12 cellular contexts compared by ENCODE assay signal in genomic region chr2:104702451-104702850, GRCh38.
A peak's percentile ranks its signal among the peaks of the same experiment; 100 is the strongest.
DNase-seq lines count a peak whose midpoint lies in the region; ATAC-seq lines count a peak whose summit lies in the region.
"Had no signal": no experiment of that assay in that cellular context is flagged by ENCODE, and none has a peak within 500 bp of the region (broad histone marks: within the 10 kb centered on the region; RNA-seq: fewer than 3 reads in every experiment).

No MANE protein-coding gene starts in this region.

- ATAC-seq in HG03097 (IDR thresholded peaks at IDR 0.05; ENCODE audit: low FRiP score, unreplicated experiment) (no peak), GM18909 (IDR thresholded peaks at IDR 0.05; ENCODE audit: poor library complexity, unreplicated experiment) (no peak)
- ATAC-seq: right lobe of liver had no signal

- DNase-seq in NCI-H1105 treated with DMSO at 0.1 percent for 48 hours (lab: John Stamatoyannopoulos, UW) (peak; percentile 95), NCI-H748 (lab: John Stamatoyannopoulos, UW; ENCODE audit: unreplicated experiment) (peak; percentile 95), globus pallidus (ENCODE audit: low spot score) (peak; percentile 19), putamen (ENCODE audit: low spot score) (peak; percentile 47), cerebellar nuclear complex (lab: John Stamatoyannopoulos, UW) (no peak)
- DNase-seq: foreskin fibroblast; PC-9; right lobe of liver; stimulated activated CD4-positive, alpha-beta T cell treated with anti-CD3 and anti-CD28 coated beads, Interleukin-4, amount 100 ng/mL, for 1 hour; stimulated activated CD8-positive, alpha-beta memory T cell treated with anti-CD3 and anti-CD28 coated beads, Interleukin-4, amount 100 ng/mL, for 48 hours had no signal

Comparison
In these comparisons a context has a peak if more than half of its experiments do, and no peak if none do; other contexts are left out.
1. DNase-seq: peak in NCI-H1105 treated with DMSO at 0.1 percent for 48 hours (single experiment), NCI-H748 (single experiment), globus pallidus (single experiment) and putamen (single experiment); none in cerebellar nuclear complex (0 of 2).